Comparison of ENCODE assay signal across 8 cellular contexts in the genomic region with DNA sequence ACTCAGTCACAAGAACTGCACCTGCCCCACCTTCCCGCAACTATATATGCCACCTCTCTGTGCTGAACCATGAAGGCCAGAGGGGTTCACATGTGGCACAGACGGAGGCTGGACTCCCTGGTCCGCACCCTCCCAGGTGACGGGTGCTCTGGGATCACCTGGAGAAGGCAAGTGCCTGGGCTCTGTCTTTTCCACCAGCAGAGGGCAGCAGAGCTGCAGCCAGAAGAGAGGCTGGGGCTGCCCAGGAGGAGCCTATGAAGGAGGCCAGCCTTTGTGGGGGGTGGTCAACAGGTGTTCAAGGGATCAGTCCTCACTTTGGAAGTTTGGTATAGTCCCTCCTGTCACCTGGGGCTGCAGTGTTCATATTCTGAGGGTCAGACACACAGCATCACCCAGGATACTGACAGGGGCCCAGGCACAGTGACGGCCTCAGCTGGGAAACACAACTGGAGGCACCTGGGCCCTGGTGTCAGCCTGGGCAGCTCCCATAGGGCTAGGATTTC. TPM values are rescaled to one million over a fixed set of nuclear protein-coding genes. Genes with fewer than 3 reads are reported as not detected.
DNase-seq lines count a peak whose midpoint lies in the region; ATAC-seq and TF ChIP-seq lines count a peak whose summit lies in the region.

No MANE protein-coding gene starts in this region.

- intact Hi-C loops in right cardiac atrium (cut with DNase I) = loop anchor here in 1 of 4 donors (2.0 to 10.0 kb wide), 2 partner anchors 106 to 276 kb away; no protein-coding TSS in a partner anchor
- intact Hi-C loops in sigmoid colon (cut with DNase I) = loop anchor here (5.0 kb wide), 1 partner anchor 109 kb away; no protein-coding TSS in a partner anchor

- WGBS in right cardiac atrium = 34% methylated on average over 5 of the region's 5 CpGs
- 27 to 33% methylated on average over 5 of the region's 5 CpGs for WGBS in sigmoid colon, 2 donors

- ATAC-seq in right cardiac atrium (peak; percentile 77 to 78), HG03135 (IDR thresholded peaks at IDR 0.05; ENCODE audit: unreplicated experiment) (no peak)

- H3K4me3 Mint-ChIP-seq in activated naive CD8-positive, alpha-beta T cell treated with anti-CD3 and anti-CD28 coated beads for 36 hours = no peak overlapping the region

- H3K4me1 Mint-ChIP-seq in activated naive CD8-positive, alpha-beta T cell treated with anti-CD3 and anti-CD28 coated beads for 36 hours = peaks cover 17% of the 10 kb centered on the region

- H3K36me3 ChIP-seq in SJSA1 (no peaks in the 10 kb centered on the region), sigmoid colon (no peaks in the 10 kb centered on the region)

- peak; percentile 78 for DNase-seq in HEK293T (ENCODE audit: extremely low spot score)
- peak; percentile 54 to 69 for DNase-seq in SJSA1 (ENCODE audit: low read depth in 1 of 2, low spot score in 2 of 2)
- peak; percentile 67 for DNase-seq in activated naive CD8-positive, alpha-beta T cell treated with anti-CD3 and anti-CD28 coated beads for 36 hours
- peak; percentile 53 to 82 (median 77) for DNase-seq in right cardiac atrium
- no peak for DNase-seq in sigmoid colon
- DNase-seq in OCI-M2 (lab: John Stamatoyannopoulos, UW; ENCODE audit: unreplicated experiment) = no peak

- no peaks in the 10 kb centered on the region for H3K9me3 Mint-ChIP-seq in activated naive CD8-positive, alpha-beta T cell treated with anti-CD3 and anti-CD28 coated beads for 36 hours

- no peaks in the 10 kb centered on the region for H3K4me1 ChIP-seq in SJSA1 (replicated peaks)
- no peaks in the 10 kb centered on the region for H3K4me1 ChIP-seq in right cardiac atrium (ENCODE audit: control insufficient read depth, insufficient read depth, low read length)
- H3K4me1 ChIP-seq in sigmoid colon = no peaks in the 10 kb centered on the region

- no peak for TF ChIP-seq EP300 in sigmoid colon (IDR thresholded peaks at IDR 0.05)

- peak; percentile 99 for TF ChIP-seq CTCF in C4-2B (conservative IDR thresholded peaks at IDR 0.05)
- TF ChIP-seq CTCF in sigmoid colon (IDR thresholded peaks at IDR 0.05) = peak; percentile 10 to 67 (median 57)

- H3K36me3 Mint-ChIP-seq in activated naive CD8-positive, alpha-beta T cell treated with anti-CD3 and anti-CD28 coated beads for 36 hours = no peaks in the 10 kb centered on the region

- H3K4me3 ChIP-seq in SJSA1 = no peak overlapping the region
- no peak overlapping the region for H3K4me3 ChIP-seq in right cardiac atrium (ENCODE audit: low read length)
- H3K4me3 ChIP-seq in sigmoid colon = no peak overlapping the region

- POLR2A ChIA-PET in HEK293T (lab: Yijun Ruan, JAX) = no interaction called here

- no peak overlapping the region for H3K27ac ChIP-seq in C4-2B
- H3K27ac ChIP-seq in SJSA1 = no peak overlapping the region
- no peak overlapping the region for H3K27ac ChIP-seq in right cardiac atrium (ENCODE audit: low read length)
- H3K27ac ChIP-seq in sigmoid colon = no peak overlapping the region

- no peaks in the 10 kb centered on the region for H3K27me3 Mint-ChIP-seq in activated naive CD8-positive, alpha-beta T cell treated with anti-CD3 and anti-CD28 coated beads for 36 hours

- H3K27ac Mint-ChIP-seq in activated naive CD8-positive, alpha-beta T cell treated with anti-CD3 and anti-CD28 coated beads for 36 hours = no peak overlapping the region

- H3K27me3 ChIP-seq in SJSA1 (replicated peaks) (peaks cover 3% of the 10 kb centered on the region), right cardiac atrium (ENCODE audit: control insufficient read depth, insufficient read depth) (no peaks in the 10 kb centered on the region), sigmoid colon (peaks cover 0 to 18% (median 0%) of the 10 kb centered on the region in 3 donors)

- CTCF ChIA-PET in HEK293T (lab: Yijun Ruan, JAX) = interaction anchor here (0.6 to 3.1 kb wide), 11 partner anchors 16 to 385 kb away, joined by 3 to 14 read pairs (median 5); no protein-coding TSS in a partner anchor

- no peaks in the 10 kb centered on the region for H3K9me3 ChIP-seq in SJSA1 (replicated peaks)
- no peaks in the 10 kb centered on the region for H3K9me3 ChIP-seq in right cardiac atrium (ENCODE audit: control insufficient read depth, low read length)
- H3K9me3 ChIP-seq in sigmoid colon = no peaks in the 10 kb centered on the region

- TF ChIP-seq POLR2A in sigmoid colon (IDR thresholded peaks at IDR 0.05) = no peak

TF ChIP-seq in HEK293T, 16 proteins besides CTCF, POLR2A, EP300 and RAD21:
- TF ChIP-seq L3MBTL2 (conservative IDR thresholded peaks at IDR 0.05) = no peak
- TF ChIP-seq FOXA1 (IDR thresholded peaks at IDR 0.05) = no peak
- no peak for TF ChIP-seq CTBP1 (IDR thresholded peaks at IDR 0.05; ENCODE audit: borderline replicate concordance)
- TF ChIP-seq ELF4 (IDR thresholded peaks at IDR 0.05) = no peak
- no peak for TF ChIP-seq HDGF (IDR thresholded peaks at IDR 0.05; ENCODE audit: borderline replicate concordance)
- TF ChIP-seq LEF1 (IDR thresholded peaks at IDR 0.05; ENCODE audit: borderline replicate concordance) = no peak
- TF ChIP-seq ZNF384 (IDR thresholded peaks at IDR 0.05) = no peak
- TF ChIP-seq ARNT (IDR thresholded peaks at IDR 0.05) = no peak
- no peak for TF ChIP-seq FOXK2 (IDR thresholded peaks at IDR 0.05)
- TF ChIP-seq TARDBP (IDR thresholded peaks at IDR 0.05) = no peak
- no peak for TF ChIP-seq BHLHE40 (IDR thresholded peaks at IDR 0.05; ENCODE audit: borderline replicate concordance)
- no peak for TF ChIP-seq SUZ12 (IDR thresholded peaks at IDR 0.05)
- TF ChIP-seq, protein P1, sequence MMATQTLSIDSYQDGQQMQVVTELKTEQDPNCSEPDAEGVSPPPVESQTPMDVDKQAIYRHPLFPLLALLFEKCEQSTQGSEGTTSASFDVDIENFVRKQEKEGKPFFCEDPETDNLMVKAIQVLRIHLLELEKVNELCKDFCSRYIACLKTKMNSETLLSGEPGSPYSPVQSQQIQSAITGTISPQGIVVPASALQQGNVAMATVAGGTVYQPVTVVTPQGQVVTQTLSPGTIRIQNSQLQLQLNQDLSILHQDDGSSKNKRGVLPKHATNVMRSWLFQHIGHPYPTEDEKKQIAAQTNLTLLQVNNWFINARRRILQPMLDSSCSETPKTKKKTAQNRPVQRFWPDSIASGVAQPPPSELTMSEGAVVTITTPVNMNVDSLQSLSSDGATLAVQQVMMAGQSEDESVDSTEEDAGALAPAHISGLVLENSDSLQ (IDR thresholded peaks at IDR 0.05) = no peak
- TF ChIP-seq FOXM1 (IDR thresholded peaks at IDR 0.05; ENCODE audit: borderline replicate concordance) = no peak
- no peak for TF ChIP-seq SP1 (IDR thresholded peaks at IDR 0.05)
- no peak for TF ChIP-seq NFRKB (IDR thresholded peaks at IDR 0.05)

RNA-seq across cellular contexts. Expression of a gene that starts 39.2 kb away (rescaled TPM):
- total RNA-seq in SJSA1 (2014; rRNA removed; shearing (Covaris generic)) = not detected in 2 replicates
- total RNA-seq in activated naive CD8-positive, alpha-beta T cell treated with anti-CD3 and anti-CD28 coated beads for 36 hours = under 1 TPM; 0.62 to 0.93 TPM
- under 1 TPM in 2 of 4 donors, not detected in 2; 0.65 to 0.97 TPM for total RNA-seq in right cardiac atrium
- polyA plus RNA-seq in right cardiac atrium = not detected
- total RNA-seq in sigmoid colon = under 1 TPM in 1 of 4 donors, not detected in 3; 0.99 TPM
- polyA plus RNA-seq in sigmoid colon = 10 to 100 TPM; 10.2 to 39.6 (median 18.3) TPM

Comparison
In these comparisons a context has a peak if more than half of its experiments do, and no peak if none do; other contexts are left out.
1. DNase-seq: peak in HEK293T (single experiment), SJSA1 (2 of 2), activated naive CD8-positive, alpha-beta T cell treated with anti-CD3 and anti-CD28 coated beads for 36 hours (single experiment) and right cardiac atrium (3 of 3); none in sigmoid colon (single experiment) and OCI-M2 (single experiment).